In genomic region chr19:12681074-12681987, GRCh38 we compare ENCODE assay signal across 8 cellular contexts. TPM values are rescaled to one million over a fixed set of nuclear protein-coding genes. Genes with fewer than 3 reads are reported as not detected.
DNase-seq lines count a peak whose midpoint lies in the region; TF ChIP-seq lines count a peak whose summit lies in the region.

Gene DHPS, minus strand, starts transcription at chr19:12681880. Its CDS starts 114 bp downstream, at chr19:12681766.

- peak within 1 kb of the TSS; percentile 9 for H2BK12ac ChIP-seq in H9 (ENCODE audit: insufficient read length, low read depth, low read length)

- H3K18ac ChIP-seq in H9 (ENCODE audit: insufficient read length, low read depth, low read length): peak within 1 kb of the TSS; percentile 89

- H3K36me3 Mint-ChIP-seq in H9 (ENCODE audit: insufficient read depth in 1 of 3, low read depth in 3 of 3): peaks cover 15 to 41% (median 30%) of the 10 kb centered on the region in 3 experiments

- H3K36me3 ChIP-seq in MM.1S (replicated peaks; ENCODE audit: insufficient read depth, low read length): 0 out of 2 replicates have a peak, but pooled peaks cover 5% of the 10 kb centered on the region
- H3K36me3 ChIP-seq in neural cell (ENCODE audit: insufficient read depth, low read length): peaks cover 5% of the 10 kb centered on the region
- H3K36me3 ChIP-seq in stomach: peaks cover 28 to 41% (median 39%) of the 10 kb centered on the region in 4 donors

- peaks cover 2 to 14% of the 10 kb centered on the region in 2 experiments; a peak in 3 of 4 replicates for H3K4me1 Mint-ChIP-seq in H9

- H3K9me3 ChIP-seq in H9 (ENCODE audit: control insufficient read depth, low read depth, low read length) (no peaks in the 10 kb centered on the region), MM.1S (replicated peaks; ENCODE audit: insufficient read depth, low read length) (no peaks in the 10 kb centered on the region), neural cell (ENCODE audit: low read length) (no peaks in the 10 kb centered on the region), stomach (no peaks in the 10 kb centered on the region)

- DNase-seq in ELR (ENCODE audit: low read depth): peak; percentile 99
- peak; percentile 98 for DNase-seq in H9
- peak; percentile 97 for DNase-seq in MM.1S
- DNase-seq in SIG-M5 (lab: John Stamatoyannopoulos, UW): peak; percentile 80
- peak; percentile 47 for DNase-seq in activated gamma-delta T cell (lab: John Stamatoyannopoulos, UW)
- DNase-seq in fibroblast of villous mesenchyme (ENCODE audit: low read depth): peak; percentile 99
- peak; percentile 95 for DNase-seq in stomach

- no peak within 1 kb of the TSS for H3T11ph ChIP-seq in H9 (ENCODE audit: low read length)

- H3K9ac ChIP-seq in H9 (ENCODE audit: extremely low read depth, insufficient read length, low read length) (peak within 1 kb of the TSS; percentile 83), MM.1S (ENCODE audit: low read length) (peak within 1 kb of the TSS; percentile 91), neural cell (ENCODE audit: low read length) (peak within 1 kb of the TSS; percentile 80)

- TF ChIP-seq POLR2A in stomach (IDR thresholded peaks at IDR 0.05): no peak

- no peak within 1 kb of the TSS for H2BK15ac ChIP-seq in H9 (ENCODE audit: low read depth, low read length)

- H4K20me1 ChIP-seq in H9 (ENCODE audit: control insufficient read depth, insufficient read depth, insufficient read length): no peaks in the 10 kb centered on the region
- no peaks in the 10 kb centered on the region for H4K20me1 ChIP-seq in MM.1S (ENCODE audit: insufficient read depth, low read length)
- H4K20me1 ChIP-seq in neural cell (ENCODE audit: insufficient read depth): no peaks in the 10 kb centered on the region

- peak within 1 kb of the TSS; percentile 69 for H4K5ac ChIP-seq in H9 (ENCODE audit: insufficient read length, low read depth, low read length)

- no peaks in the 10 kb centered on the region; the same call in 1 of the 2 replicates for H3K27me3 Mint-ChIP-seq in H9 (ENCODE audit: low read depth)

- TF ChIP-seq CTCF in H9 (conservative IDR thresholded peaks at IDR 0.05) (no peak), MM.1S (IDR thresholded peaks at IDR 0.05; ENCODE audit: low read length) (no peak), fibroblast of villous mesenchyme (IDR thresholded peaks at IDR 0.05; ENCODE audit: insufficient read depth, low read depth, low read length) (no peak), neural cell (IDR thresholded peaks at IDR 0.05; ENCODE audit: poor library complexity, severe bottlenecking) (peak; percentile 53), stomach (IDR thresholded peaks at IDR 0.05) (no peak)

- H2AFZ ChIP-seq in H9 (ENCODE audit: low read length): no peak within 1 kb of the TSS
- H2AFZ ChIP-seq in MM.1S (ENCODE audit: low read length): peak within 1 kb of the TSS; percentile 96
- peak within 1 kb of the TSS; percentile 59 for H2AFZ ChIP-seq in neural cell (ENCODE audit: low read depth, low read length)

- H3K23ac ChIP-seq in H9 (ENCODE audit: insufficient read length, low read depth, low read length): no peak within 1 kb of the TSS

- peak within 1 kb of the TSS; percentile 72 for H2BK120ac ChIP-seq in H9 (ENCODE audit: low read depth, low read length, poor library complexity, severe bottlenecking)

- peaks cover 15% of the 10 kb centered on the region for H3F3A ChIP-seq in MM.1S (ENCODE audit: insufficient read depth, low read length)
- H3F3A ChIP-seq in neural cell (ENCODE audit: insufficient read depth, low read length, poor library complexity, severe bottlenecking): peaks cover 6% of the 10 kb centered on the region

- H2BK5ac ChIP-seq in H9 (ENCODE audit: insufficient read length, low read length): no peak within 1 kb of the TSS

- H4K8ac ChIP-seq in H9 (replicated peaks; ENCODE audit: insufficient read length, low read depth, low read length): no peak within 1 kb of the TSS

- WGBS in H9 (ENCODE audit: extremely low coverage, insufficient read length, low lambda C conversion rate): no CpG with 5 or more reads among the region's 68 CpGs
- 0 to 1% (median 0%) methylated on average over 47 to 68 of the region's 68 CpGs for WGBS in stomach, 5 donors

- H3K4me2 ChIP-seq in H9 (ENCODE audit: insufficient read depth, insufficient read length, low read length): peak within 1 kb of the TSS; percentile 50
- peak within 1 kb of the TSS; percentile 82 for H3K4me2 ChIP-seq in MM.1S (ENCODE audit: low read depth, low read length)
- peak within 1 kb of the TSS; percentile 43 for H3K4me2 ChIP-seq in neural cell (ENCODE audit: low read length)

- peak; percentile 67 for TF ChIP-seq EP300 in neural cell (conservative IDR thresholded peaks at IDR 0.05; ENCODE audit: poor library complexity, severe bottlenecking)
- TF ChIP-seq EP300 in stomach (IDR thresholded peaks at IDR 0.05): no peak

- peak; percentile 44 for TF ChIP-seq RAD21 in neural cell (conservative IDR thresholded peaks at IDR 0.05)

- H3K4me1 ChIP-seq in H9 (ENCODE audit: insufficient read depth, low read length) (no peaks in the 10 kb centered on the region), MM.1S (ENCODE audit: low read length) (no peaks in the 10 kb centered on the region), stomach (peaks cover 8 to 36% (median 26%) of the 10 kb centered on the region in 4 donors)

- H3K27me3 ChIP-seq in H9 (ENCODE audit: insufficient read depth, low read length) (no peaks in the 10 kb centered on the region), MM.1S (replicated peaks; ENCODE audit: insufficient read depth, low read length) (no peaks in the 10 kb centered on the region), neural cell (ENCODE audit: insufficient read depth, low read depth, low read length) (no peaks in the 10 kb centered on the region), stomach (no peaks in the 10 kb centered on the region)

- H3K9me2 ChIP-seq in MM.1S (replicated peaks; ENCODE audit: insufficient read depth, low read length) (no peaks in the 10 kb centered on the region), neural cell (ENCODE audit: insufficient read depth, low read length) (no peaks in the 10 kb centered on the region)

- no peak within 1 kb of the TSS for H3K56ac ChIP-seq in H9 (ENCODE audit: insufficient read length, low read depth, low read length)

- H4K91ac ChIP-seq in H9 (ENCODE audit: insufficient read length, low read depth, low read length): no peak within 1 kb of the TSS

- H2BK20ac ChIP-seq in H9 (ENCODE audit: low read depth, low read length, poor library complexity, severe bottlenecking): no peak within 1 kb of the TSS

- H3K23me2 ChIP-seq in H9 (ENCODE audit: insufficient read length, low read depth, low read length, poor library complexity, severe bottlenecking): no peaks in the 10 kb centered on the region

- H3K4ac ChIP-seq in H9 (ENCODE audit: low read depth, low read length): no peak within 1 kb of the TSS; the same call in 1 of the 2 replicates

- H3K27ac ChIP-seq in H9 (ENCODE audit: insufficient read length, low read depth, low read length): peak within 1 kb of the TSS; percentile 81
- peak within 1 kb of the TSS; percentile 97 for H3K27ac ChIP-seq in MM.1S (ENCODE audit: low read length)
- H3K27ac ChIP-seq in neural cell (ENCODE audit: low read length): peak within 1 kb of the TSS; percentile 85
- H3K27ac ChIP-seq in stomach: peak within 1 kb of the TSS; percentile 94 to 99 (median 96)

- H3K27ac Mint-ChIP-seq in H9: peak within 1 kb of the TSS; percentile 96 to 99 (median 99)

- no peaks in the 10 kb centered on the region for H3K79me1 ChIP-seq in H9 (ENCODE audit: insufficient read depth, low read depth, low read length, poor library complexity, severe bottlenecking)

- H3K4me3 ChIP-seq in MM.1S (ENCODE audit: low read length): peak within 1 kb of the TSS; percentile 95
- H3K4me3 ChIP-seq in fibroblast of villous mesenchyme (ENCODE audit: low read depth, low read length): peak within 1 kb of the TSS; percentile 99
- peak within 1 kb of the TSS; percentile 84 for H3K4me3 ChIP-seq in neural cell (ENCODE audit: low read length)
- H3K4me3 ChIP-seq in stomach: peak within 1 kb of the TSS; percentile 73 to 99 (median 91)

- H3K14ac ChIP-seq in H9 (ENCODE audit: insufficient read depth, low read length): peak within 1 kb of the TSS; percentile 96

- peak within 1 kb of the TSS; percentile 93 to 97 for H3K4me3 Mint-ChIP-seq in H9

- intact Hi-C loops in stomach (cut with DNase I; ENCODE audit: low total_unique reads): no loop called here

- peaks cover 0 to 2% of the 10 kb centered on the region in 2 experiments; a peak in 1 of 5 replicates for H3K9me3 Mint-ChIP-seq in H9

- H2AK5ac ChIP-seq in H9 (ENCODE audit: insufficient read length, low read length): no peak within 1 kb of the TSS

- H3K79me2 ChIP-seq in H9 (ENCODE audit: insufficient read depth, low read length) (no peaks in the 10 kb centered on the region), MM.1S (ENCODE audit: low read length) (peaks cover 16% of the 10 kb centered on the region), neural cell (replicated peaks; ENCODE audit: insufficient read depth, low read length) (peaks cover 12% of the 10 kb centered on the region)

TF ChIP-seq in neural cell, 6 proteins besides CTCF, POLR2A, EP300 and RAD21 (continues in another document):
- TF ChIP-seq, protein P1, sequence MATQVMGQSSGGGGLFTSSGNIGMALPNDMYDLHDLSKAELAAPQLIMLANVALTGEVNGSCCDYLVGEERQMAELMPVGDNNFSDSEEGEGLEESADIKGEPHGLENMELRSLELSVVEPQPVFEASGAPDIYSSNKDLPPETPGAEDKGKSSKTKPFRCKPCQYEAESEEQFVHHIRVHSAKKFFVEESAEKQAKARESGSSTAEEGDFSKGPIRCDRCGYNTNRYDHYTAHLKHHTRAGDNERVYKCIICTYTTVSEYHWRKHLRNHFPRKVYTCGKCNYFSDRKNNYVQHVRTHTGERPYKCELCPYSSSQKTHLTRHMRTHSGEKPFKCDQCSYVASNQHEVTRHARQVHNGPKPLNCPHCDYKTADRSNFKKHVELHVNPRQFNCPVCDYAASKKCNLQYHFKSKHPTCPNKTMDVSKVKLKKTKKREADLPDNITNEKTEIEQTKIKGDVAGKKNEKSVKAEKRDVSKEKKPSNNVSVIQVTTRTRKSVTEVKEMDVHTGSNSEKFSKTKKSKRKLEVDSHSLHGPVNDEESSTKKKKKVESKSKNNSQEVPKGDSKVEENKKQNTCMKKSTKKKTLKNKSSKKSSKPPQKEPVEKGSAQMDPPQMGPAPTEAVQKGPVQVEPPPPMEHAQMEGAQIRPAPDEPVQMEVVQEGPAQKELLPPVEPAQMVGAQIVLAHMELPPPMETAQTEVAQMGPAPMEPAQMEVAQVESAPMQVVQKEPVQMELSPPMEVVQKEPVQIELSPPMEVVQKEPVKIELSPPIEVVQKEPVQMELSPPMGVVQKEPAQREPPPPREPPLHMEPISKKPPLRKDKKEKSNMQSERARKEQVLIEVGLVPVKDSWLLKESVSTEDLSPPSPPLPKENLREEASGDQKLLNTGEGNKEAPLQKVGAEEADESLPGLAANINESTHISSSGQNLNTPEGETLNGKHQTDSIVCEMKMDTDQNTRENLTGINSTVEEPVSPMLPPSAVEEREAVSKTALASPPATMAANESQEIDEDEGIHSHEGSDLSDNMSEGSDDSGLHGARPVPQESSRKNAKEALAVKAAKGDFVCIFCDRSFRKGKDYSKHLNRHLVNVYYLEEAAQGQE (IDR thresholded peaks at IDR 0.05; ENCODE audit: borderline replicate concordance): peak; percentile 47

RNA-seq across cellular contexts. Expression of gene DHPS, which starts in this region (rescaled TPM):
- total RNA-seq in H9 (2021) (82.9 and 94.9 TPM in 2 replicates), fibroblast of villous mesenchyme (45.7 and 50.1 TPM in 2 replicates), stomach (100 to 1,000 TPM in 2 of 5 donors, 10 to 100 TPM in 3; 51.7 to 287 (median 82.6) TPM)
- polyA plus RNA-seq in neural cell (227 and 239 TPM in 2 replicates), stomach (10 to 100 TPM; 65.1 to 76.0 (median 75.0) TPM)
- 78.4 and 104 TPM in 2 replicates for polyA minus RNA-seq in neural cell

Comparison
In these comparisons a context has a peak if more than half of its experiments do, and no peak if none do; other contexts are left out.
1. Peak in every context shown above with its lines: DNase-seq, H3K4me3 ChIP-seq and H3K27ac ChIP-seq.
2. DNase-seq: peak in every context shown above with its lines; median percentile 99 in ELR; 99 in fibroblast of villous mesenchyme; 98 in H9; 97 in MM.1S; 95 in stomach; 80 in SIG-M5; 47 in activated gamma-delta T cell.